Comparison of ENCODE assay signal across 27 cellular contexts in the genomic region with DNA sequence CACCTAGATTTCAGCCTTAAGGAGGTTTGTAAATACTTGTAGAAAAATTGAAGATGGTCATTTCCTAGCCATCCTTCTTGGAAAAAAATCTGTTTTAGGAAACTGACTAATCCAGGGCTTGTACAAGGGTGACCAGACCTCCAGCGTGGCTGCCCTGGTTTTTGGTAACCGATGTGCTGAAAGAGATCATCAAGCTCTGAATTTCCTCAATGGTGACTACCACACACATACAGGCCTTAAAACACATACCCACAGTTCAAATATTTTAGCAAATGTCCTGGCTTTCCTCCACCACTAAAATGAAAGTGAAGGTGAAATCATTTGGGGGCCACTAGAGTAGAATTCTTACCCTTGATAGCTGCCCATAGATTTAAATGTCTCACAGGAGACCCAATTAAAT.
DNase-seq lines count a peak whose midpoint lies in the region; TF ChIP-seq lines count a peak whose summit lies in the region.
"Had no signal": no experiment of that assay in that cellular context is flagged by ENCODE, and none has a peak within 500 bp of the region (broad histone marks: within the 10 kb centered on the region; RNA-seq: fewer than 3 reads in every experiment).

No MANE protein-coding gene starts in this region.

- intact Hi-C loops in lower leg skin (cut with DNase I; ENCODE audit: low total_unique reads) = no loop called here

- H3K4me1 ChIP-seq in ACC112 (ENCODE audit: control insufficient read depth, insufficient read depth, low read length, unreplicated experiment) = peaks cover 34% of the 10 kb centered on the region
- peaks cover 21% of the 10 kb centered on the region for H3K4me1 ChIP-seq in CD8-positive, alpha-beta memory T cell (ENCODE audit: insufficient read depth, low read length)
- H3K4me1 ChIP-seq: lower lobe of right lung, parathyroid adenoma had no signal

- no peaks in the 10 kb centered on the region for H3K27me3 Mint-ChIP-seq in CD8-positive, alpha-beta memory T cell
- H3K27me3 Mint-ChIP-seq: activated CD4-positive, alpha-beta T cell treated with anti-CD3 and anti-CD28 coated beads, Interleukin-2, amount 10 ng/mL, durations not matched to agents 7 days and 5 days; CD4-positive, alpha-beta T cell had no signal

- TF ChIP-seq POLR2A in lower leg skin (IDR thresholded peaks at IDR 0.05) = no peak

- H3K4me3 ChIP-seq in ACC112 (ENCODE audit: low read depth, low read length) (no peak overlapping the region), AG10803 (ENCODE audit: low read length) (no peak overlapping the region), lower leg skin (ENCODE audit: low read depth, poor library complexity, severe bottlenecking) (no peak overlapping the region)
- H3K4me3 ChIP-seq in CD8-positive, alpha-beta memory T cell (ENCODE audit: low read length) = no peak overlapping the region
- H3K4me3 ChIP-seq: heart right ventricle, lower lobe of right lung, right atrium auricular region, testis had no signal

- H3K27me3 ChIP-seq in ACC112 (ENCODE audit: insufficient read depth, low read length) = no peaks in the 10 kb centered on the region
- no peaks in the 10 kb centered on the region for H3K27me3 ChIP-seq in CD8-positive, alpha-beta memory T cell (ENCODE audit: insufficient read depth, low read length, poor library complexity, severe bottlenecking)
- H3K27me3 ChIP-seq: brain microvascular endothelial cell, heart right ventricle, right atrium auricular region, testis had no signal

- H3K27ac ChIP-seq in ACC112 (ENCODE audit: low read depth, low read length) = no peak overlapping the region
- no peak overlapping the region for H3K27ac ChIP-seq in CD8-positive, alpha-beta memory T cell (ENCODE audit: low read depth, low read length)
- H3K27ac ChIP-seq: brain microvascular endothelial cell, heart right ventricle, lower lobe of right lung, parathyroid adenoma, right atrium auricular region, testis, WERI-Rb-1 had no signal

- DNase-seq in AG10803 (ENCODE audit: low read depth) = peak; percentile 26
- DNase-seq in RPMI7951 (ENCODE audit: low read depth) = peak; percentile 44
- DNase-seq in fibroblast of peridontal ligament (ENCODE audit: extremely low read depth) = peak; percentile 36
- DNase-seq in CD8-positive, alpha-beta memory T cell = no peak
- DNase-seq in lower leg skin (ENCODE audit: low spot score in 2 of 2) = no peak
- no peak for DNase-seq in A172 (ENCODE audit: low spot score)
- DNase-seq: activated CD4-positive, alpha-beta T cell treated with anti-CD3 and anti-CD28 coated beads, Interleukin-2, amount 10 ng/mL, durations not matched to agents 7 days and 5 days; activated CD8-positive, alpha-beta memory T cell treated with anti-CD3 and anti-CD28 coated beads, Interleukin-2, amount 50 U/mL, for 48 hours; activated gamma-delta T cell treated with Interleukin-2 at 50 U/mL for 16 hours; brain microvascular endothelial cell; CD4-positive, alpha-beta T cell; DMS 273 treated with DMSO at 0.1 percent for 48 hours; effector CD4-positive, alpha-beta T cell; heart right ventricle; kidney glomerular epithelial cell; lower lobe of right lung; NCI-H1048; NCI-H1694 treated with DMSO at 0.1 percent for 48 hours; stimulated activated CD4-positive, alpha-beta T cell treated with anti-CD3 and anti-CD28 coated beads, Interleukin-12 subunit alpha, Interleukin-12 subunit beta, amount 100 ng/mL, for 4 hours; stimulated activated CD4-positive, alpha-beta T cell treated with anti-CD3 and anti-CD28 coated beads, Interleukin-4, amount 100 ng/mL, for 1 hour; testis; WERI-Rb-1 had no signal

- H3K36me3 ChIP-seq in ACC112 (ENCODE audit: insufficient read depth, low read length) = no peaks in the 10 kb centered on the region
- H3K36me3 ChIP-seq in CD8-positive, alpha-beta memory T cell (ENCODE audit: insufficient read depth, low read length) = no peaks in the 10 kb centered on the region
- H3K36me3 ChIP-seq: brain microvascular endothelial cell, heart right ventricle, lower lobe of right lung, right atrium auricular region, WERI-Rb-1 had no signal

- POLR2A ChIA-PET in CD8-positive, alpha-beta memory T cell (lab: Charles Lee) = no interaction called here

- H3K4me1 Mint-ChIP-seq in CD8-positive, alpha-beta memory T cell = peaks cover 42 to 71% (median 49%) of the 10 kb centered on the region in 3 donors

- no peaks in the 10 kb centered on the region for H3K9me3 Mint-ChIP-seq in CD8-positive, alpha-beta memory T cell
- H3K9me3 Mint-ChIP-seq: CD4-positive, alpha-beta T cell; neural crest cell; stimulated activated effector memory CD8-positive, alpha-beta T cell treated with anti-CD3 and anti-CD28 coated beads, Interleukin-12 subunit alpha, Interleukin-12 subunit beta, amount 100 ng/mL, for 72 hours had no signal

- TF ChIP-seq CTCF in AG10803 (conservative IDR thresholded peaks at IDR 0.05; ENCODE audit: low read length) = no peak
- TF ChIP-seq CTCF in lower leg skin (IDR thresholded peaks at IDR 0.05) = no peak

- no peaks in the 10 kb centered on the region for H3K9me3 ChIP-seq in CD8-positive, alpha-beta memory T cell (ENCODE audit: low read length)
- H3K9me3 ChIP-seq: heart right ventricle, lower lobe of right lung, right atrium auricular region, testis had no signal

- H3K4me3 Mint-ChIP-seq in CD8-positive, alpha-beta memory T cell = no peak overlapping the region
- H3K4me3 Mint-ChIP-seq: activated CD4-positive, alpha-beta T cell treated with anti-CD3 and anti-CD28 coated beads, Interleukin-2, amount 10 ng/mL, durations not matched to agents 7 days and 5 days; CD4-positive, alpha-beta T cell; neural crest cell; stimulated activated effector memory CD8-positive, alpha-beta T cell treated with anti-CD3 and anti-CD28 coated beads, Interleukin-12 subunit alpha, Interleukin-12 subunit beta, amount 100 ng/mL, for 72 hours had no signal

- H2AFZ ChIP-seq in ACC112 (ENCODE audit: low read length, unreplicated experiment) = peak overlapping the region; percentile 33
- H2AFZ ChIP-seq: parathyroid adenoma had no signal

- peaks cover 0 to 18% (median 5%) of the 10 kb centered on the region in 3 donors for H3K36me3 Mint-ChIP-seq in CD8-positive, alpha-beta memory T cell

- peak overlapping the region in 1 of 8 donors; percentile 26 for H3K27ac Mint-ChIP-seq in CD8-positive, alpha-beta memory T cell
- H3K27ac Mint-ChIP-seq: activated CD4-positive, alpha-beta T cell treated with anti-CD3 and anti-CD28 coated beads, Interleukin-2, amount 10 ng/mL, durations not matched to agents 7 days and 5 days; CD4-positive, alpha-beta T cell; stimulated activated effector memory CD8-positive, alpha-beta T cell treated with anti-CD3 and anti-CD28 coated beads, Interleukin-12 subunit alpha, Interleukin-12 subunit beta, amount 100 ng/mL, for 72 hours had no signal

- WGBS in lower leg skin, 2 donors = 93% methylated on average over 2 of the region's 2 CpGs

- no peaks in the 10 kb centered on the region for H3K79me2 ChIP-seq in ACC112 (ENCODE audit: control insufficient read depth, insufficient read depth, low read length, unreplicated experiment)
- H3K79me2 ChIP-seq: parathyroid adenoma had no signal

- CTCF ChIA-PET in CD8-positive, alpha-beta memory T cell (lab: Charles Lee) = no interaction called here

Comparison
In these comparisons a context has a peak if more than half of its experiments do, and no peak if none do; other contexts are left out.
1. DNase-seq: peak in AG10803 (single experiment), RPMI7951 (single experiment) and fibroblast of peridontal ligament (single experiment); none in CD8-positive, alpha-beta memory T cell (0 of 5), lower leg skin (0 of 2) and A172 (single experiment).